ENCODE assay signal across 8 cellular contexts in the genomic region with DNA sequence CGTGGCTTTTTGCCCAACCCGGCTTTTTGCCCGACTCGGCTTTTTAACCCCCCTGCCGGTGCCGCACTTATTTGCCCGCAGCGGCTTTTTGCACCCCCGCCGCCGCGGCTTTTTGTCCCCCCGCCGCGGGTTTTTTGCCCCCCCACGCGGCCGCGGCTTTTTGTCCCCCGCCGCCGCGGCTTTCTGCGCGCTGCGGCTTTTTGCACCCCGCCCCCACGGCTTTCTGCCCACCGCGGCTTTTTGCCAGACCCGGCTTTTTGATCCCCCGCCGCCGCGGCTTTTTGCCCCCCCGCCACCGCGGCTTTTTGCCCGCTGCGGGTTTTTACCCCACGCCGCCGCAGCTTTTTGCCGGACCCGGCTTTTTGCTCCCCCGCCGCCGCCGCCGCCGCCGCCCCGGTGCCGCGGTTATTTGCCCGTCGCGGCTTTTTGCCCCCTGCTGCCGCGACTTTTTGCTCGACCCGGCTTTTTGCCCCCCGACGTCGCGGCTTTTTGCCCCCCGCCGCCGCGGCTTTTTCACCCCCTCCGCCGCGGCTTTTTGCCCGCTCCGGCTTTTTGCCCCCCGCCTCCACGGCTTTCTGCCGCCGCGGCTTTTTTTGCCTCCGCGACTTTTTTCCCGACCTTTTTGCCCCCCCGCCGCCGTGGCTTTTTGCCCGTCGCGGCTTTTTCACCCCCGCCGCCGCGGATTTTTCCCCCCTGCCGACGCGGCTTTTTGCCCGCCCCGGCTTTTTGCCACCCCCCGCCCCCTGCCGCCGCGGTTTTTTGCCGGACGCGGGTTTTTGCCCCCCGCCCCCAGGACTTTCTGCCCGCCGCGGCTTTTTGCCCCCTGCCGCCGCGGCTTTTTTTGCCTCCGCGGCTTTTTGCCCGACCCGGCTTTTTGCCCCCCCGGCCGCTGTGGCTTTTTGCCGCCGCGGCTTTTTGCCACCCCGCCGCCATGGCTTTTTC.
DNase-seq lines count a peak whose midpoint lies in the region; ATAC-seq lines count a peak whose summit lies in the region.

No MANE protein-coding gene starts in this region.

- H3K27me3 ChIP-seq in adipocyte (replicated peaks; ENCODE audit: control insufficient read depth, insufficient read depth, low read length) (peaks cover 3% of the 10 kb centered on the region), thymus (ENCODE audit: control insufficient read depth, insufficient read depth) (peaks cover 15% of the 10 kb centered on the region)

- H3K9ac ChIP-seq in adipocyte (ENCODE audit: low read length), result no peak overlapping the region

- 5% methylated on average over 123 of the region's 123 CpGs for WGBS in thymus

- DNase-seq in activated CD4-positive, alpha-beta T cell treated with anti-CD3 and anti-CD28 coated beads, Interleukin-2, amount 50 U/mL, for 1 hour, result peak; percentile 12
- DNase-seq in activated CD4-positive, alpha-beta T cell treated with anti-CD3 and anti-CD28 coated beads for 1 hour, result no peak
- peak; percentile 35 for DNase-seq in adipocyte (ENCODE audit: low read depth)
- peak; percentile 33 for DNase-seq in iPS-NIHi11 (ENCODE audit: low spot score)
- no peak for DNase-seq in central memory CD4-positive, alpha-beta T cell

- no peak overlapping the region for H3K27ac ChIP-seq in thymus (ENCODE audit: low read depth)

- ATAC-seq in HG03460 (IDR thresholded peaks at IDR 0.05; ENCODE audit: unreplicated experiment), result no peak
- no peak for ATAC-seq in GM21515 (IDR thresholded peaks at IDR 0.05; ENCODE audit: unreplicated experiment)

- H3K4me1 ChIP-seq in adipocyte (ENCODE audit: control insufficient read depth, insufficient read depth, low read length) (no peaks in the 10 kb centered on the region), thymus (ENCODE audit: control insufficient read depth, insufficient read depth, low read length) (peaks cover 6% of the 10 kb centered on the region)

- peak overlapping the region; percentile 74 for H3K4me3 ChIP-seq in adipocyte (ENCODE audit: low read length)
- peak overlapping the region; percentile 39 for H3K4me3 ChIP-seq in thymus (ENCODE audit: low read length)

- H3K36me3 ChIP-seq in adipocyte (ENCODE audit: control insufficient read depth, insufficient read depth, low read length, severe bottlenecking), result no peaks in the 10 kb centered on the region
- H3K36me3 ChIP-seq in thymus (ENCODE audit: control insufficient read depth, insufficient read depth), result no peaks in the 10 kb centered on the region

- no peaks in the 10 kb centered on the region for H3K9me3 ChIP-seq in adipocyte (ENCODE audit: control insufficient read depth, low read length)
- peaks cover 8% of the 10 kb centered on the region for H3K9me3 ChIP-seq in thymus (ENCODE audit: control insufficient read depth)

Comparison
In these comparisons a context has a peak if more than half of its experiments do, and no peak if none do; other contexts are left out.
1. DNase-seq: peak in activated CD4-positive, alpha-beta T cell treated with anti-CD3 and anti-CD28 coated beads, Interleukin-2, amount 50 U/mL, for 1 hour (single experiment), adipocyte (single experiment) and iPS-NIHi11 (single experiment); none in activated CD4-positive, alpha-beta T cell treated with anti-CD3 and anti-CD28 coated beads for 1 hour (single experiment) and central memory CD4-positive, alpha-beta T cell (single experiment).